10 cellular contexts compared by ENCODE assay signal in genomic region chr5:172873513-172873912, GRCh38. TPM values are rescaled to one million over a fixed set of nuclear protein-coding genes. Genes with fewer than 3 reads are reported as not detected.
DNase-seq lines count a peak whose midpoint lies in the region; ATAC-seq, FAIRE-seq and TF ChIP-seq lines count a peak whose summit lies in the region.
"Had no signal": no experiment of that assay in that cellular context is flagged by ENCODE, and none has a peak within 500 bp of the region (broad histone marks: within the 10 kb centered on the region; RNA-seq: fewer than 3 reads in every experiment).

No MANE protein-coding gene starts in this region.

- H3K27ac ChIP-seq in A549 (peak overlapping the region; percentile 96 to 99), kidney (ENCODE audit: low read depth in 2 of 2, low read length in 2 of 2) (peak overlapping the region; percentile 58 to 71)

- H3K27me3 ChIP-seq in adipocyte (replicated peaks; ENCODE audit: control insufficient read depth, insufficient read depth, low read length) (no peaks in the 10 kb centered on the region), skeletal muscle satellite cell (ENCODE audit: control insufficient read depth, insufficient read depth, low read length) (no peaks in the 10 kb centered on the region)

- no peak for ATAC-seq in A549
- ATAC-seq in GM21717 (IDR thresholded peaks at IDR 0.05; ENCODE audit: unreplicated experiment) = no peak
- no peak for ATAC-seq in GM18502 (IDR thresholded peaks at IDR 0.05; ENCODE audit: poor library complexity, unreplicated experiment)

- DNase-seq in A549 (ENCODE audit: low read depth in 1 of 2, low spot score in 1 of 2) = no peak
- no peak for DNase-seq in adipocyte (ENCODE audit: low read depth)
- no peak for DNase-seq in kidney
- DNase-seq in stimulated activated CD4-positive, alpha-beta T cell treated with anti-CD3 and anti-CD28 coated beads, Interleukin-4, amount 100 ng/mL, for 4 hours = no peak
- no peak for DNase-seq in lower leg skin (ENCODE audit: low spot score in 2 of 2)
- DNase-seq: activated naive CD8-positive, alpha-beta T cell treated with anti-CD3 and anti-CD28 coated beads for 36 hours had no signal

- H3K4me3 ChIP-seq in A549 (no peak overlapping the region), adipocyte (ENCODE audit: low read length) (no peak overlapping the region), kidney (ENCODE audit: low read length in 2 of 2) (no peak overlapping the region), skeletal muscle satellite cell (ENCODE audit: low read length) (no peak overlapping the region), lower leg skin (ENCODE audit: low read depth, poor library complexity, severe bottlenecking) (no peak overlapping the region)

- no peak for TF ChIP-seq RAD21 in A549 (conservative IDR thresholded peaks at IDR 0.05 in 1 of 2, IDR thresholded peaks at IDR 0.05 in 1 of 2)

- TF ChIP-seq POLR2A in A549 (IDR thresholded peaks at IDR 0.05; ENCODE audit: low read length) (no peak), lower leg skin (IDR thresholded peaks at IDR 0.05) (no peak)

- no peak overlapping the region for H3K4me2 ChIP-seq in A549
- H3K4me2 ChIP-seq in skeletal muscle satellite cell (ENCODE audit: low read length) = peak overlapping the region; percentile 26

- no peaks in the 10 kb centered on the region for H3K9me3 ChIP-seq in A549
- no peaks in the 10 kb centered on the region for H3K9me3 ChIP-seq in adipocyte (ENCODE audit: control insufficient read depth, low read length)
- no peaks in the 10 kb centered on the region for H3K9me3 ChIP-seq in kidney (ENCODE audit: control insufficient read depth in 1 of 2, low read length in 2 of 2)
- H3K9me3 ChIP-seq in skeletal muscle satellite cell (replicated peaks; ENCODE audit: low read length) = no peaks in the 10 kb centered on the region

- POLR2A ChIA-PET in A549 (lab: Yijun Ruan, JAX) = interaction anchor here (0.5 to 6.1 kb wide), 3 partner anchors 24 to 103 kb away, joined by 3 to 61 read pairs (median 3); partner anchors contain the start of gene DUSP1

- no peak for FAIRE-seq in A549 (lab: Jason Lieb, UNC)
- no peak for FAIRE-seq in kidney (lab: Jason Lieb, UNC)
- FAIRE-seq: urothelium cell line had no signal

- CTCF ChIA-PET in A549 (lab: Yijun Ruan, JAX) = interaction anchor here (1.2 to 3.0 kb wide), 5 partner anchors 9 to 166 kb away, joined by 3 to 9 read pairs (median 6); no protein-coding TSS in a partner anchor

- TF ChIP-seq CTCF in A549 (IDR thresholded peaks at IDR 0.05) (no peak), kidney (IDR thresholded peaks at IDR 0.05; ENCODE audit: borderline replicate concordance, extremely low read depth, insufficient read depth) (no peak), lower leg skin (IDR thresholded peaks at IDR 0.05) (no peak)

- 89% methylated on average over 3 of the region's 3 CpGs for WGBS in A549 (ENCODE audit: missing lambda C conversion rate)
- 83 to 87% methylated on average over 2 to 3 of the region's 3 CpGs for WGBS in lower leg skin, 2 donors

- TF ChIP-seq EP300 in A549 (IDR thresholded peaks at IDR 0.05) = no peak

- intact Hi-C loops in kidney (cut with DNase I) (no loop called here), lower leg skin (cut with DNase I; ENCODE audit: low total_unique reads) (no loop called here)

- H3K9ac ChIP-seq in adipocyte (ENCODE audit: low read length) (peak overlapping the region; percentile 82), kidney (ENCODE audit: low read length in 2 of 2) (peak overlapping the region in 1 of 2 donors; percentile 66), skeletal muscle satellite cell (ENCODE audit: low read depth, low read length) (peak overlapping the region; percentile 92)

- no peaks in the 10 kb centered on the region for H3K36me3 ChIP-seq in adipocyte (ENCODE audit: control insufficient read depth, insufficient read depth, low read length, severe bottlenecking)
- H3K36me3 ChIP-seq in kidney (ENCODE audit: control insufficient read depth in 1 of 2, insufficient read depth in 2 of 2, low read length in 2 of 2) = no peaks in the 10 kb centered on the region
- H3K36me3 ChIP-seq in skeletal muscle satellite cell (ENCODE audit: insufficient read depth, low read length) = peaks cover 25% of the 10 kb centered on the region

- H3K4me1 ChIP-seq in A549 (peaks cover 85% of the 10 kb centered on the region), adipocyte (ENCODE audit: control insufficient read depth, insufficient read depth, low read length) (peaks cover 57% of the 10 kb centered on the region), kidney (ENCODE audit: control insufficient read depth in 1 of 2, insufficient read depth in 1 of 2, low read depth in 1 of 2, low read length in 2 of 2) (peaks cover 35 to 48% of the 10 kb centered on the region in 2 donors), skeletal muscle satellite cell (ENCODE audit: control insufficient read depth, insufficient read depth, low read length) (peaks cover 69% of the 10 kb centered on the region)

TF ChIP-seq in A549, 52 proteins besides CTCF, POLR2A, EP300 and RAD21:
- TF ChIP-seq SREBF2 (IDR thresholded peaks at IDR 0.05) (no peak), ZFP36 (IDR thresholded peaks at IDR 0.05; ENCODE audit: borderline replicate concordance, partially characterized antibody) (peak; percentile 55), BHLHE40 (IDR thresholded peaks at IDR 0.05; ENCODE audit: low read depth, low read length) (no peak)

RNA-seq across cellular contexts. Expression of gene ERGIC1, which starts 39.5 kb away (rescaled TPM):
- polyA plus RNA-seq in A549 (2011; rRNA removed) (176 and 208 TPM in 2 replicates), A549 (2017; fragmentation: RNase III; extraction: RNeasy Plus Mini Kit Qiagen cat#74134 plus additional on column Dnase treatment) (289 to 322 TPM (median 304 TPM) in 3 replicates), kidney (ENCODE audit: insufficient read depth, low read depth, low replicate concordance) (88.0 TPM)
- 184 and 254 TPM in 2 replicates for polyA plus RNA-seq in A549 (2012; cell fraction: cytosol; rRNA removed)
- polyA plus RNA-seq in A549 (2012; cell fraction: nucleus; rRNA removed) = 131 and 150 TPM in 2 replicates
- 418 and 510 TPM in 2 replicates for polyA minus RNA-seq in A549 (2011; rRNA and poly(A)+ RNA removed)
- total RNA-seq in kidney (183 TPM), lower leg skin (100 to 1,000 TPM in 1 of 4 donors, 10 to 100 TPM in 3; 62.9 to 114 (median 82.6) TPM)
- 162 and 224 TPM in 2 replicates for total RNA-seq in skeletal muscle satellite cell (2012; rRNA removed)
